ENCODE assay signal across 23 cellular contexts in genomic region chr5:109352475-109352874, GRCh38.
"Had no signal": no experiment of that assay in that cellular context is flagged by ENCODE, and none has a peak within 500 bp of the region (broad histone marks: within the 10 kb centered on the region; RNA-seq: fewer than 3 reads in every experiment).

No MANE protein-coding gene starts in this region.

- H3K4me1 ChIP-seq: ascending aorta, body of pancreas had no signal

- H3K27ac Mint-ChIP-seq: activated CD4-positive, alpha-beta memory T cell treated with anti-CD3 and anti-CD28 coated beads for 36 hours; activated CD4-positive, alpha-beta T cell treated with anti-CD3 and anti-CD28 coated beads, Interleukin-2, amount 10 ng/mL, durations not matched to agents 7 days and 5 days; activated naive CD8-positive, alpha-beta T cell treated with anti-CD3 and anti-CD28 coated beads, Interleukin-2, amount 50 U/mL, for 24 hours; IgD-negative memory B cell; T-cell had no signal

- H3K4me3 Mint-ChIP-seq: activated CD4-positive, alpha-beta memory T cell treated with anti-CD3 and anti-CD28 coated beads for 36 hours; activated CD4-positive, alpha-beta T cell treated with anti-CD3 and anti-CD28 coated beads, Interleukin-2, amount 10 ng/mL, durations not matched to agents 7 days and 5 days; activated naive CD8-positive, alpha-beta T cell treated with anti-CD3 and anti-CD28 coated beads, Interleukin-2, amount 50 U/mL, for 24 hours; central memory CD8-positive, alpha-beta T cell; IgD-negative memory B cell; T-cell had no signal

- H3K9me3 ChIP-seq: ascending aorta, body of pancreas had no signal

- H3K4me1 Mint-ChIP-seq: activated CD4-positive, alpha-beta T cell treated with anti-CD3 and anti-CD28 coated beads, Interleukin-2, amount 10 ng/mL, durations not matched to agents 7 days and 5 days had no signal

- H3K27me3 Mint-ChIP-seq: activated CD4-positive, alpha-beta memory T cell treated with anti-CD3 and anti-CD28 coated beads for 36 hours; activated CD4-positive, alpha-beta T cell treated with anti-CD3 and anti-CD28 coated beads, Interleukin-2, amount 10 ng/mL, durations not matched to agents 7 days and 5 days; activated naive CD8-positive, alpha-beta T cell treated with anti-CD3 and anti-CD28 coated beads, Interleukin-2, amount 50 U/mL, for 24 hours; central memory CD8-positive, alpha-beta T cell; IgD-negative memory B cell; T-cell had no signal

- DNase-seq: activated CD4-positive, alpha-beta memory T cell treated with anti-CD3 and anti-CD28 coated beads for 36 hours; activated CD4-positive, alpha-beta T cell treated with anti-CD3 and anti-CD28 coated beads, Interleukin-2, amount 10 ng/mL, durations not matched to agents 7 days and 5 days; activated CD4-positive, CD25-positive, alpha-beta regulatory T cell; activated CD8-positive, alpha-beta memory T cell treated with anti-CD3 and anti-CD28 coated beads, Interleukin-2, amount 50 U/mL, for 48 hours; activated naive CD4-positive, alpha-beta T cell treated with anti-CD3 and anti-CD28 coated beads, Interleukin-2, amount 50 U/mL, for 16 hours; activated naive CD8-positive, alpha-beta T cell treated with anti-CD3 and anti-CD28 coated beads, Interleukin-2, amount 50 U/mL, for 24 hours; activated T-cell treated with anti-CD3 and anti-CD28 coated beads, Interleukin-2, amount 50 U/mL, for 1 hour; amniotic stem cell; body of pancreas; NCI-H1105 treated with DMSO at 0.1 percent for 48 hours; NCI-H1436 treated with DMSO at 0.1 percent for 48 hours; NCI-H187; NCI-H2081; NCI-H2171 treated with DMSO at 0.1 percent for 48 hours; NCI-H226; NCI-H82; T-cell had no signal

- H3K27ac ChIP-seq: ascending aorta, body of pancreas, KMS-11, SK-N-MC, VCaP had no signal

- H3K36me3 Mint-ChIP-seq: activated CD4-positive, alpha-beta memory T cell treated with anti-CD3 and anti-CD28 coated beads for 36 hours had no signal

- H3K27me3 ChIP-seq: ascending aorta, body of pancreas had no signal

- ATAC-seq: activated naive CD8-positive, alpha-beta T cell treated with anti-CD3 and anti-CD28 coated beads, Interleukin-2, amount 50 U/mL, for 24 hours had no signal

- H3K4me3 ChIP-seq: ascending aorta, body of pancreas, SK-N-MC had no signal
